Comparison of ENCODE assay signal across 20 cellular contexts in genomic region chr5:74286734-74287705, GRCh38.
"Had no signal": no experiment of that assay in that cellular context is flagged by ENCODE, and none has a peak within 500 bp of the region (broad histone marks: within the 10 kb centered on the region; RNA-seq: fewer than 3 reads in every experiment).

No MANE protein-coding gene starts in this region.

- H3K27ac ChIP-seq: epithelial cell of prostate, neutrophil, parathyroid adenoma had no signal

- H3K4me1 Mint-ChIP-seq: activated naive CD8-positive, alpha-beta T cell treated with anti-CD3 and anti-CD28 coated beads, Interleukin-2, amount 50 U/mL, for 24 hours; activated T-helper 17 cell treated with anti-CD3 and anti-CD28 coated beads, Interleukin-2, amount 50 U/mL, for 72 hours; naive thymus-derived CD4-positive, alpha-beta T cell had no signal

- ATAC-seq: activated naive CD8-positive, alpha-beta T cell treated with anti-CD3 and anti-CD28 coated beads, Interleukin-2, amount 50 U/mL, for 24 hours; activated T-helper 17 cell treated with anti-CD3 and anti-CD28 coated beads, Interleukin-2, amount 50 U/mL, for 72 hours; left lobe of liver; mucosa of descending colon; naive thymus-derived CD4-positive, alpha-beta T cell had no signal

- DNase-seq: activated CD4-positive, CD25-positive, alpha-beta regulatory T cell treated with anti-CD3 and anti-CD28 coated beads, Interleukin-2, amount 50 U/mL, for 72 hours; activated naive CD4-positive, alpha-beta T cell treated with anti-CD3 and anti-CD28 coated beads for 36 hours; activated naive CD8-positive, alpha-beta T cell treated with anti-CD3 and anti-CD28 coated beads, Interleukin-2, amount 50 U/mL, for 24 hours; activated T-cell treated with anti-CD3 and anti-CD28 coated beads for 4 hours; aorta; cerebellar nuclear complex; mucosa of descending colon; naive thymus-derived CD4-positive, alpha-beta T cell; stimulated activated naive CD4-positive, alpha-beta T cell; tibial artery had no signal

- H3K36me3 ChIP-seq: breast epithelium, neutrophil, tibial artery had no signal

- H3K27me3 ChIP-seq: breast epithelium, tibial artery had no signal

- FAIRE-seq: frontal cortex, islet of Langerhans had no signal

- H3K27ac Mint-ChIP-seq: activated naive CD4-positive, alpha-beta T cell treated with anti-CD3 and anti-CD28 coated beads for 36 hours; activated naive CD8-positive, alpha-beta T cell treated with anti-CD3 and anti-CD28 coated beads, Interleukin-2, amount 50 U/mL, for 24 hours; activated T-helper 17 cell treated with anti-CD3 and anti-CD28 coated beads, Interleukin-2, amount 50 U/mL, for 72 hours; dendritic cell treated with granulocyte-macrophage colony-stimulating factor and Interleukin-4, amounts not matched to agents 40 ng/mL and 50 ng/mL, for 4 days; T-helper 2 cell treated with Interferon-gamma antibody and Interleukin-4, amounts not matched to agents 5 μg/mL and 100 μg/mL, for 36 hours had no signal

- H3K36me3 Mint-ChIP-seq: naive thymus-derived CD4-positive, alpha-beta T cell had no signal

- H3K4me1 ChIP-seq: breast epithelium had no signal

- H3K4me3 Mint-ChIP-seq: activated naive CD4-positive, alpha-beta T cell treated with anti-CD3 and anti-CD28 coated beads for 36 hours; activated naive CD8-positive, alpha-beta T cell treated with anti-CD3 and anti-CD28 coated beads, Interleukin-2, amount 50 U/mL, for 24 hours; activated T-helper 17 cell treated with anti-CD3 and anti-CD28 coated beads, Interleukin-2, amount 50 U/mL, for 72 hours; dendritic cell treated with granulocyte-macrophage colony-stimulating factor and Interleukin-4, amounts not matched to agents 40 ng/mL and 50 ng/mL, for 4 days; naive thymus-derived CD4-positive, alpha-beta T cell; T-helper 2 cell treated with Interferon-gamma antibody and Interleukin-4, amounts not matched to agents 5 μg/mL and 100 μg/mL, for 36 hours had no signal

- H3K9me3 Mint-ChIP-seq: activated naive CD4-positive, alpha-beta T cell treated with anti-CD3 and anti-CD28 coated beads for 36 hours; activated naive CD8-positive, alpha-beta T cell treated with anti-CD3 and anti-CD28 coated beads, Interleukin-2, amount 50 U/mL, for 24 hours; activated T-helper 17 cell treated with anti-CD3 and anti-CD28 coated beads, Interleukin-2, amount 50 U/mL, for 72 hours; dendritic cell treated with granulocyte-macrophage colony-stimulating factor and Interleukin-4, amounts not matched to agents 40 ng/mL and 50 ng/mL, for 4 days; naive thymus-derived CD4-positive, alpha-beta T cell; T-helper 2 cell treated with Interferon-gamma antibody and Interleukin-4, amounts not matched to agents 5 μg/mL and 100 μg/mL, for 36 hours had no signal

- H3K4me3 ChIP-seq: breast epithelium, mucosa of descending colon, tibial artery had no signal

- H3K9me3 ChIP-seq: breast epithelium, mucosa of descending colon, neutrophil, tibial artery had no signal
